ENCODE assay signal across 9 cellular contexts in genomic region chr1:235073968-235074334, GRCh38. TPM values are rescaled to one million over a fixed set of nuclear protein-coding genes. Genes with fewer than 3 reads are reported as not detected.
DNase-seq lines count a peak whose midpoint lies in the region; ATAC-seq, FAIRE-seq and TF ChIP-seq lines count a peak whose summit lies in the region.
"Had no signal": no experiment of that assay in that cellular context is flagged by ENCODE, and none has a peak within 500 bp of the region (broad histone marks: within the 10 kb centered on the region; RNA-seq: fewer than 3 reads in every experiment).

No MANE protein-coding gene starts in this region.

- no peak overlapping the region for H3K4me3 Mint-ChIP-seq in astrocyte (ENCODE audit: unreplicated experiment)

- H2AFZ ChIP-seq in astrocyte (ENCODE audit: low read depth, low read length), result no peak overlapping the region

- H3K36me3 ChIP-seq in BLaER1, result no peaks in the 10 kb centered on the region
- H3K36me3 ChIP-seq in astrocyte (ENCODE audit: insufficient read depth, low read length), result no peaks in the 10 kb centered on the region
- H3K36me3 ChIP-seq in mucosa of rectum (ENCODE audit: control insufficient read depth in 2 of 2, insufficient read depth in 2 of 2, low read length in 2 of 2), result no peaks in the 10 kb centered on the region
- no peaks in the 10 kb centered on the region for H3K36me3 ChIP-seq in MG63

- no peaks in the 10 kb centered on the region for H3K9me3 ChIP-seq in BLaER1
- no peaks in the 10 kb centered on the region for H3K9me3 ChIP-seq in astrocyte (ENCODE audit: insufficient read depth, low read depth, low read length)
- H3K9me3 ChIP-seq in mucosa of rectum (ENCODE audit: control insufficient read depth in 2 of 2, low read length in 2 of 2), result no peaks in the 10 kb centered on the region
- H3K9me3 ChIP-seq in MG63, result no peaks in the 10 kb centered on the region

- H3K9ac ChIP-seq in BLaER1 (peak overlapping the region; percentile 75; the same call in 1 of the 2 replicates), astrocyte (ENCODE audit: low read length) (peak overlapping the region; percentile 91), mucosa of rectum (ENCODE audit: low read depth in 1 of 2, low read length in 2 of 2) (peak overlapping the region; percentile 75 to 88)

- H3K4me1 ChIP-seq in BLaER1, result peaks cover 70% of the 10 kb centered on the region
- peaks cover 43% of the 10 kb centered on the region for H3K4me1 ChIP-seq in astrocyte (ENCODE audit: insufficient read depth, low read length)
- peaks cover 41 to 65% of the 10 kb centered on the region in 2 donors for H3K4me1 ChIP-seq in mucosa of rectum (ENCODE audit: control insufficient read depth in 2 of 2, insufficient read depth in 2 of 2, low read length in 2 of 2)

- H3K27ac ChIP-seq in BLaER1 (peak overlapping the region; percentile 88), astrocyte (ENCODE audit: low read depth, low read length) (peak overlapping the region; percentile 99), mucosa of rectum (ENCODE audit: low read depth in 2 of 2, low read length in 2 of 2) (peak overlapping the region; percentile 94 to 95)

- H3K4me3 ChIP-seq in BLaER1 (no peak overlapping the region), astrocyte (ENCODE audit: insufficient read depth, low read depth, low read length) (no peak overlapping the region), mucosa of rectum (ENCODE audit: low read length in 2 of 2) (peak overlapping the region in 1 of 2 donors; percentile 31), MG63 (no peak overlapping the region)

- peak; percentile 1 for ATAC-seq in HG03439 (IDR thresholded peaks at IDR 0.05; ENCODE audit: unreplicated experiment)

- no peak for FAIRE-seq in astrocyte (lab: Jason Lieb, UNC)
- no peak for FAIRE-seq in D721Med (lab: Jason Lieb, UNC)

- H3K27me3 ChIP-seq in BLaER1, result no peaks in the 10 kb centered on the region
- H3K27me3 ChIP-seq in astrocyte (ENCODE audit: insufficient read depth, low read length), result no peaks in the 10 kb centered on the region
- no peaks in the 10 kb centered on the region for H3K27me3 ChIP-seq in mucosa of rectum (ENCODE audit: control insufficient read depth in 2 of 2, insufficient read depth in 2 of 2, low read length in 2 of 2)
- H3K27me3 ChIP-seq in MG63, result no peaks in the 10 kb centered on the region

- no peaks in the 10 kb centered on the region for H3K27me3 Mint-ChIP-seq in astrocyte (ENCODE audit: low read depth, unreplicated experiment)

- no peaks in the 10 kb centered on the region for H3K9me3 Mint-ChIP-seq in astrocyte (ENCODE audit: unreplicated experiment)

- peaks cover 18% of the 10 kb centered on the region for H3K4me1 Mint-ChIP-seq in astrocyte (ENCODE audit: low read depth, unreplicated experiment)

- H4K20me1 ChIP-seq in BLaER1, result no peaks in the 10 kb centered on the region
- H4K20me1 ChIP-seq in astrocyte (ENCODE audit: insufficient read depth, low read length), result no peaks in the 10 kb centered on the region

- no peaks in the 10 kb centered on the region for H3K79me2 ChIP-seq in astrocyte (ENCODE audit: insufficient read depth, low read length)

- H3K27ac Mint-ChIP-seq in astrocyte (ENCODE audit: unreplicated experiment), result no peak overlapping the region

- DNase-seq in astrocyte (ENCODE audit: low read depth), result no peak
- no peak for DNase-seq in D721Med (ENCODE audit: insufficient read length, low spot score)
- no peak for DNase-seq in MG63
- DNase-seq in KG1 (lab: John Stamatoyannopoulos, UW), result no peak
- DNase-seq in SKM-1 treated with dmso at 0.1 percent for 144 hours (lab: John Stamatoyannopoulos, UW; ENCODE audit: unreplicated experiment), result no peak
- DNase-seq: GF-D8 had no signal

- no peaks in the 10 kb centered on the region for H3K36me3 Mint-ChIP-seq in astrocyte (ENCODE audit: low read depth, unreplicated experiment)

- TF ChIP-seq CTCF in astrocyte (IDR thresholded peaks at IDR 0.05; ENCODE audit: insufficient read depth, low read depth, low read length), result no peak
- no peak for TF ChIP-seq CTCF in D721Med (IDR thresholded peaks at IDR 0.05; ENCODE audit: insufficient read depth, missing control alignments)

- H3K4me2 ChIP-seq in BLaER1 (peak overlapping the region; percentile 83), astrocyte (ENCODE audit: low read length) (peak overlapping the region; percentile 82)

RNA-seq across cellular contexts. Expression of gene TOMM20, which starts 54.7 kb away (rescaled TPM):
- total RNA-seq in astrocyte, result 136 and 143 TPM in 2 replicates
- total RNA-seq in MG63 (2014; rRNA removed; shearing (Covaris generic); ENCODE audit: low replicate concordance), result 132 and 183 TPM in 2 replicates
